ENCODE assay signal across 8 cellular contexts in the genomic region with DNA sequence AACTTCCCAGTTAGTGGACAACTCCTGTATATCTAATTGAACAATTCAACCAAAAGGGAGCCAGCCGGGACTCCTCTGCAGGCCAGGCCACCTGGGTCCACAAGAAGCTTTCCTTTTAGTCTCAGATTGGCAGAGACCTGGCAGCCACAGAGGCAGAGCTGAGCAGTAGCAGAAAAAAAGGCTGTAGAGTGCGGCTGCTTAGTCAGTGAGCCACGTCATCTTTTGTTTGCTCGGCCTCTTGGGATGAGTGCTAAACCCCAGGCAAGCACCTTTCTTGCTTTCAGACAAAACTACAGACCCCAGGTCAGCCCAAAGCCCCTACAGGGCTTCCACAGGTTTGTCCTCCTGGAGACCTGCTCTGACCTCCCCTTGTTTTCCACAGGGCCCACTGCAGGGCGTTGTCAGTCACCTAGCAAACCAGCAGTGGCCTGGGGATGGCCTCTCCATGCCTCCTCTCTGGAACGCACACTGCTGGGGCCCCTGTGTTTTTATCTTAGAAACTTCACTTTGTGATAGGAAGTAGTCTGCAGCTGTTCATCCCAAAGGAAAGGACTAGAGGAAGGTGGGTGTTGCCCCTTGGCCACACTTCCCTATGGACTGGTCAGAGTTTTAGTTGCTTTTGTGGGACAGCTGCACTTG. TPM values are rescaled to one million over a fixed set of nuclear protein-coding genes. Genes with fewer than 3 reads are reported as not detected.
DNase-seq lines count a peak whose midpoint lies in the region; ATAC-seq lines count a peak whose summit lies in the region.

No MANE protein-coding gene starts in this region.

- DNase-seq in HT-29 (ENCODE audit: low spot score) = peak; percentile 52
- DNase-seq in amniotic epithelial cell (ENCODE audit: low read depth) = peak; percentile 83
- DNase-seq in hippocampal formation (lab: John Stamatoyannopoulos, UW) = peak; percentile 24 to 39
- peak; percentile 60 for DNase-seq in stromal cell of bone marrow (ENCODE audit: low read depth)
- DNase-seq in effector CD4-positive, alpha-beta T cell = no peak

- no peak for ATAC-seq in GM19351 (IDR thresholded peaks at IDR 0.05; ENCODE audit: unreplicated experiment)
- ATAC-seq in HG02852 (IDR thresholded peaks at IDR 0.05; ENCODE audit: unreplicated experiment) = no peak
- ATAC-seq in HG02970 (IDR thresholded peaks at IDR 0.05; ENCODE audit: low FRiP score, unreplicated experiment) = no peak

RNA-seq across cellular contexts. Expression of a gene that starts 49.9 kb away (rescaled TPM):
- 54.8 and 65.4 TPM in 2 replicates for total RNA-seq in HT-29 (2014; rRNA removed; shearing (Covaris generic))
